Comparison of ENCODE assay signal across 29 cellular contexts in the genomic region with DNA sequence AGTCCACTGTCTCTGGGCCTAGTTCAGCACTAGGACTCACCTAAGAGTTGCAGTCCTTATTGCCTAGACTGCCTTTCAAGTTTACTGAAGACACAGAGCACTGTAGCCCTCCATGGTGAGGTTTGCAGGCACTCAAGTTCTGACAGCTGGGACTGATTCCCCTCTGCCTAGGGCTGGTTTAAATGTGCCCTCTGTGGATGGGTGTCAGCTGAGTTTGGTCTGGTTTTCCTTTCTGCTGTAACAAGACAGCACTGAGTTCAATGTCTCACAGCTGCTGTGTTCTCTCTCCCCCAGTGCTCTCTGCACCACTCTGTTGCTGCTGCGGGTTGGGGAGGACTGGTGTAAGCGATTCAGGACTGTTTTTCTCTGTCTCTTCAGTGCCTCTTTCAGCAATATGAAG.
"Had no signal": no experiment of that assay in that cellular context is flagged by ENCODE, and none has a peak within 500 bp of the region (broad histone marks: within the 10 kb centered on the region; RNA-seq: fewer than 3 reads in every experiment).

No MANE protein-coding gene starts in this region.

- H3K9me3 ChIP-seq: ascending aorta, breast epithelium, colonic mucosa, esophagus squamous epithelium had no signal

- H3K4me1 ChIP-seq: ascending aorta, breast epithelium, colonic mucosa, esophagus squamous epithelium had no signal

- H3K36me3 Mint-ChIP-seq: activated CD4-positive, alpha-beta memory T cell treated with anti-CD3 and anti-CD28 coated beads for 36 hours; activated CD8-positive, alpha-beta memory T cell treated with anti-CD3 and anti-CD28 coated beads, Interleukin-2, amount 10 ng/mL, durations not matched to agents 7 days and 5 days; activated naive CD4-positive, alpha-beta T cell treated with anti-CD3 and anti-CD28 coated beads, Interleukin-2, amount 10 ng/mL, durations not matched to agents 7 days and 5 days; activated naive CD8-positive, alpha-beta T cell treated with anti-CD3 and anti-CD28 coated beads, Interleukin-2, amount 10 ng/mL, durations not matched to agents 7 days and 5 days had no signal

- H3K4me3 ChIP-seq: ascending aorta, breast epithelium, cardiac muscle cell, colonic mucosa, esophagus squamous epithelium had no signal

- DNase-seq: activated CD4-positive, alpha-beta memory T cell treated with anti-CD3 and anti-CD28 coated beads for 36 hours; activated CD4-positive, alpha-beta T cell treated with anti-CD3 and anti-CD28 coated beads for 36 hours; activated CD4-positive, alpha-beta T cell treated with anti-CD3 and anti-CD28 coated beads, Interleukin-2, amount 10 ng/mL, durations not matched to agents 24 days and 14 days; activated CD4-positive, CD25-positive, alpha-beta regulatory T cell; activated CD4-positive, CD25-positive, alpha-beta regulatory T cell treated with anti-CD3 and anti-CD28 coated beads, Interleukin-2, amount 50 U/mL, for 72 hours; activated CD8-positive, alpha-beta memory T cell treated with anti-CD3 and anti-CD28 coated beads, Interleukin-2, amount 10 ng/mL, durations not matched to agents 7 days and 5 days; activated CD8-positive, alpha-beta memory T cell treated with anti-CD3 and anti-CD28 coated beads, Interleukin-2, amount 50 U/mL, for 4 hours; activated CD8-positive, alpha-beta T cell treated with anti-CD3 and anti-CD28 coated beads, Interleukin-2, amount 10 ng/mL, durations not matched to agents 7 days and 5 days; activated effector memory CD4-positive, alpha-beta T cell treated with anti-CD3 and anti-CD28 coated beads, Interleukin-2, amount 50 U/mL, for 16 hours; activated naive CD4-positive, alpha-beta T cell; activated naive CD4-positive, alpha-beta T cell treated with anti-CD3 and anti-CD28 coated beads, Interleukin-2, amount 10 ng/mL, durations not matched to agents 7 days and 5 days; activated naive CD8-positive, alpha-beta T cell treated with anti-CD3 and anti-CD28 coated beads, Interleukin-2, amount 10 ng/mL, durations not matched to agents 7 days and 5 days; activated T-cell treated with anti-CD3 and anti-CD28 coated beads, Interleukin-2, amount 50 U/mL, for 1 hour; activated T-cell treated with anti-CD3 and anti-CD28 coated beads, Interleukin-2, amount 50 U/mL, for 48 hours; central memory CD4-positive, alpha-beta T cell; cerebellar nuclear complex; colonic mucosa; effector CD8-positive, alpha-beta T cell; esophagus squamous epithelium; foreskin fibroblast; T-helper 2 cell had no signal

- H3K4me1 Mint-ChIP-seq: activated CD4-positive, alpha-beta T cell treated with anti-CD3 and anti-CD28 coated beads for 36 hours; activated CD4-positive, alpha-beta T cell treated with anti-CD3 and anti-CD28 coated beads, Interleukin-2, amount 10 ng/mL, durations not matched to agents 24 days and 14 days; activated CD8-positive, alpha-beta memory T cell treated with anti-CD3 and anti-CD28 coated beads, Interleukin-2, amount 10 ng/mL, durations not matched to agents 7 days and 5 days; activated naive CD4-positive, alpha-beta T cell treated with anti-CD3 and anti-CD28 coated beads, Interleukin-2, amount 10 ng/mL, durations not matched to agents 7 days and 5 days; activated naive CD8-positive, alpha-beta T cell treated with anti-CD3 and anti-CD28 coated beads, Interleukin-2, amount 10 ng/mL, durations not matched to agents 7 days and 5 days; brain had no signal

- H3K27me3 Mint-ChIP-seq: brain had no signal

- H3K27me3 ChIP-seq: ascending aorta, breast epithelium, cardiac muscle cell, colonic mucosa, esophagus squamous epithelium had no signal

- H3K4me3 Mint-ChIP-seq: activated CD4-positive, alpha-beta memory T cell treated with anti-CD3 and anti-CD28 coated beads for 36 hours; activated CD4-positive, alpha-beta T cell treated with anti-CD3 and anti-CD28 coated beads for 36 hours; activated CD4-positive, alpha-beta T cell treated with anti-CD3 and anti-CD28 coated beads, Interleukin-2, amount 10 ng/mL, durations not matched to agents 24 days and 14 days; activated CD8-positive, alpha-beta memory T cell treated with anti-CD3 and anti-CD28 coated beads, Interleukin-2, amount 10 ng/mL, durations not matched to agents 7 days and 5 days; activated CD8-positive, alpha-beta T cell treated with anti-CD3 and anti-CD28 coated beads, Interleukin-2, amount 10 ng/mL, durations not matched to agents 7 days and 5 days; activated naive CD4-positive, alpha-beta T cell treated with anti-CD3 and anti-CD28 coated beads, Interleukin-2, amount 10 ng/mL, durations not matched to agents 7 days and 5 days; activated naive CD8-positive, alpha-beta T cell treated with anti-CD3 and anti-CD28 coated beads, Interleukin-2, amount 10 ng/mL, durations not matched to agents 7 days and 5 days; activated T-helper 1 cell treated with anti-CD3 and anti-CD28 coated beads, Interleukin-12 subunit alpha, Interleukin-12 subunit beta, Interleukin-2, Interleukin-4 antibody, amounts not matched to agents 30 ng/mL and 10 ng/mL and 1 ng/mL, durations not matched to agents 14 hours and 24 hours and 36 hours; brain had no signal

- H3K27ac Mint-ChIP-seq: activated CD4-positive, alpha-beta memory T cell treated with anti-CD3 and anti-CD28 coated beads for 36 hours; activated CD4-positive, alpha-beta T cell treated with anti-CD3 and anti-CD28 coated beads for 36 hours; activated CD4-positive, alpha-beta T cell treated with anti-CD3 and anti-CD28 coated beads, Interleukin-2, amount 10 ng/mL, durations not matched to agents 24 days and 14 days; activated CD8-positive, alpha-beta memory T cell treated with anti-CD3 and anti-CD28 coated beads, Interleukin-2, amount 10 ng/mL, durations not matched to agents 7 days and 5 days; activated CD8-positive, alpha-beta T cell treated with anti-CD3 and anti-CD28 coated beads, Interleukin-2, amount 10 ng/mL, durations not matched to agents 7 days and 5 days; activated naive CD4-positive, alpha-beta T cell treated with anti-CD3 and anti-CD28 coated beads, Interleukin-2, amount 10 ng/mL, durations not matched to agents 7 days and 5 days; activated naive CD4-positive, alpha-beta T cell treated with anti-CD3 and anti-CD28 coated beads, Interleukin-2, amount 50 U/mL, for 72 hours; activated naive CD8-positive, alpha-beta T cell treated with anti-CD3 and anti-CD28 coated beads, Interleukin-2, amount 10 ng/mL, durations not matched to agents 7 days and 5 days; activated T-helper 1 cell treated with anti-CD3 and anti-CD28 coated beads, Interleukin-12 subunit alpha, Interleukin-12 subunit beta, Interleukin-2, Interleukin-4 antibody, amounts not matched to agents 30 ng/mL and 10 ng/mL and 1 ng/mL, durations not matched to agents 14 hours and 24 hours and 36 hours; activated T-helper 2 cell treated with anti-CD3 and anti-CD28 coated beads, Interferon-gamma antibody, Interleukin-2, Interleukin-4, amounts not matched to agents 10 μg/mL and 5 μg/mL and 100 μg/mL, durations not matched to agents 14 hours and 24 hours and 36 hours; brain had no signal

- H3K9me3 Mint-ChIP-seq: activated CD4-positive, alpha-beta memory T cell treated with anti-CD3 and anti-CD28 coated beads for 36 hours; activated CD4-positive, alpha-beta T cell treated with anti-CD3 and anti-CD28 coated beads, Interleukin-2, amount 10 ng/mL, durations not matched to agents 24 days and 14 days; activated naive CD4-positive, alpha-beta T cell treated with anti-CD3 and anti-CD28 coated beads, Interleukin-2, amount 10 ng/mL, durations not matched to agents 7 days and 5 days; activated naive CD4-positive, alpha-beta T cell treated with anti-CD3 and anti-CD28 coated beads, Interleukin-2, amount 50 U/mL, for 72 hours; activated naive CD8-positive, alpha-beta T cell treated with anti-CD3 and anti-CD28 coated beads, Interleukin-2, amount 10 ng/mL, durations not matched to agents 7 days and 5 days; activated T-helper 1 cell treated with anti-CD3 and anti-CD28 coated beads, Interleukin-12 subunit alpha, Interleukin-12 subunit beta, Interleukin-2, Interleukin-4 antibody, amounts not matched to agents 30 ng/mL and 10 ng/mL and 1 ng/mL, durations not matched to agents 14 hours and 24 hours and 36 hours; activated T-helper 2 cell treated with anti-CD3 and anti-CD28 coated beads, Interferon-gamma antibody, Interleukin-2, Interleukin-4, amounts not matched to agents 10 μg/mL and 5 μg/mL and 100 μg/mL, durations not matched to agents 14 hours and 24 hours and 36 hours had no signal

- H3K27ac ChIP-seq: ascending aorta, breast epithelium, cardiac muscle cell, colonic mucosa, epithelial cell of prostate, esophagus squamous epithelium had no signal

- ATAC-seq: activated CD4-positive, alpha-beta T cell treated with anti-CD3 and anti-CD28 coated beads for 36 hours; activated CD8-positive, alpha-beta memory T cell treated with anti-CD3 and anti-CD28 coated beads, Interleukin-2, amount 10 ng/mL, durations not matched to agents 7 days and 5 days; activated CD8-positive, alpha-beta T cell treated with anti-CD3 and anti-CD28 coated beads, Interleukin-2, amount 10 ng/mL, durations not matched to agents 7 days and 5 days; activated naive CD4-positive, alpha-beta T cell treated with anti-CD3 and anti-CD28 coated beads, Interleukin-2, amount 50 U/mL, for 72 hours had no signal

- H3K36me3 ChIP-seq: ascending aorta, breast epithelium, cardiac muscle cell, colonic mucosa, esophagus squamous epithelium had no signal
